27 cellular contexts compared by ENCODE assay signal in genomic region chr2:160300203-160300602, GRCh38.
A peak's percentile ranks its signal among the peaks of the same experiment; 100 is the strongest.
DNase-seq lines count a peak whose midpoint lies in the region; ATAC-seq, FAIRE-seq and TF ChIP-seq lines count a peak whose summit lies in the region.
"Had no signal": no experiment of that assay in that cellular context is flagged by ENCODE, and none has a peak within 500 bp of the region (broad histone marks: within the 10 kb centered on the region; RNA-seq: fewer than 3 reads in every experiment).

No MANE protein-coding gene starts in this region.

- H3K27me3 Mint-ChIP-seq in activated CD4-positive, alpha-beta T cell treated with anti-CD3 and anti-CD28 coated beads, Interleukin-2, amount 10 ng/mL, durations not matched to agents 24 days and 14 days = no peaks in the 10 kb centered on the region
- H3K27me3 Mint-ChIP-seq in CD4-positive, alpha-beta T cell = no peaks in the 10 kb centered on the region
- no peaks in the 10 kb centered on the region for H3K27me3 Mint-ChIP-seq in WTC11 (ENCODE audit: low read depth)
- H3K27me3 Mint-ChIP-seq: B cell; stimulated activated memory B cell treated with anti-CD40 and anti-IgM and Interleukin-4, amounts not matched to agents 10 μg/mL and 1 μg/mL and 100 μg/mL, for 72 hours had no signal

- no peak overlapping the region for H3K4me3 ChIP-seq in endothelial cell of umbilical vein (replicated peaks in 1 of 3; ENCODE audit: insufficient read depth in 1 of 3, low read depth in 1 of 3, low read length in 3 of 3)
- H3K4me3 ChIP-seq: dorsolateral prefrontal cortex, skin epidermis, uterus had no signal

- no peak overlapping the region for H2AFZ ChIP-seq in endothelial cell of umbilical vein (ENCODE audit: low read depth, low read length)

- BruUV-seq in endothelial cell of umbilical vein (replicated peaks; lab: Mats Ljungman, UMichigan) = no TSS peak

- peaks cover 31% of the 10 kb centered on the region for H3K4me1 ChIP-seq in endothelial cell of umbilical vein (ENCODE audit: control insufficient read depth, extremely low read depth, insufficient read depth, low read length)

- dilution Hi-C loops in endothelial cell of umbilical vein (cut with MboI; ENCODE audit: extremely low pct_ligation_motif_present, low sequenced_read_pairs) = no loop called here

- H3K9me3 ChIP-seq in CD4-positive, alpha-beta T cell (ENCODE audit: control insufficient read depth, low read length) = no peaks in the 10 kb centered on the region
- no peaks in the 10 kb centered on the region for H3K9me3 ChIP-seq in endothelial cell of umbilical vein (replicated peaks; ENCODE audit: control insufficient read depth, insufficient read depth, low read length)
- H3K9me3 ChIP-seq: neutrophil, uterus had no signal

- intact Hi-C loops in activated CD4-positive, alpha-beta T cell treated with anti-CD3 and anti-CD28 coated beads, Interleukin-2, amount 10 ng/mL, durations not matched to agents 24 days and 14 days (cut with micrococcal nuclease) = loop anchor here (2.0 to 10.0 kb wide), 3 partner anchors 21 to 865 kb away; partner anchors contain the start of gene TANK
- intact Hi-C loops in CD4-positive, alpha-beta T cell (cut with DNase I, micrococcal nuclease) = no loop called here
- intact Hi-C loops in endothelial cell of umbilical vein (cut with micrococcal nuclease) = no loop called here

- POLR2A ChIA-PET in CD4-positive, alpha-beta T cell (lab: Charles Lee) = no interaction called here
- POLR2A ChIA-PET in WTC11 (lab: Charles Lee) (no interaction called here), endothelial cell of umbilical vein (lab: Charles Lee) (no interaction called here)

- H3K36me3 ChIP-seq in endothelial cell of umbilical vein (ENCODE audit: control insufficient read depth in 2 of 2, extremely low read depth in 1 of 2, insufficient read depth in 2 of 2, low read length in 2 of 2) = peaks cover 11 to 17% of the 10 kb centered on the region in 2 experiments
- H3K36me3 ChIP-seq: uterus had no signal

- H3K4me2 ChIP-seq in endothelial cell of umbilical vein (ENCODE audit: insufficient read depth, low read length) = no peak overlapping the region

- H3K9ac ChIP-seq in endothelial cell of umbilical vein (replicated peaks; ENCODE audit: extremely low read depth, insufficient read depth, low read length) = no peak overlapping the region

- no peak for DNase-seq in activated CD4-positive, alpha-beta T cell treated with anti-CD3 and anti-CD28 coated beads, Interleukin-2, amount 10 ng/mL, durations not matched to agents 24 days and 14 days
- no peak for DNase-seq in activated CD4-positive, alpha-beta T cell treated with anti-CD3 and anti-CD28 coated beads for 48 hours
- no peak for DNase-seq in CD4-positive, alpha-beta T cell
- DNase-seq in WTC11 (ENCODE audit: low spot score) (no peak), endothelial cell of umbilical vein (ENCODE audit: low read depth, low spot score) (no peak), activated gamma-delta T cell treated with Interleukin-2 at 50 U/mL for 16 hours (no peak), NCI-H2081 treated with DMSO at 0.1 percent for 48 hours (lab: John Stamatoyannopoulos, UW) (no peak)
- DNase-seq in stimulated activated CD4-positive, alpha-beta T cell treated with anti-CD3 and anti-CD28 coated beads, Interleukin-4, amount 100 ng/mL, for 1 hour = no peak
- DNase-seq: activated CD4-positive, alpha-beta T cell treated with anti-CD3 and anti-CD28 coated beads for 1 hour; activated CD8-positive, alpha-beta memory T cell treated with anti-CD3 and anti-CD28 coated beads, Interleukin-2, amount 50 U/mL, for 4 hours; activated gamma-delta T cell; aorta; central memory CD4-positive, alpha-beta T cell; DMS79; dorsolateral prefrontal cortex; head of caudate nucleus; left cardiac atrium; mammary epithelial cell; NCI-H1105 treated with DMSO at 0.1 percent for 48 hours; NCI-H2029; NCI-H446; uterus had no signal

- TF ChIP-seq POLR2A in endothelial cell of umbilical vein (IDR thresholded peaks at IDR 0.05; ENCODE audit: low read depth, low read length) = no peak

- H3K9me1 ChIP-seq in endothelial cell of umbilical vein (replicated peaks; ENCODE audit: control insufficient read depth, extremely low read depth, insufficient read depth, low read length) = no peaks in the 10 kb centered on the region

- peak overlapping the region; percentile 45 for H3K27ac Mint-ChIP-seq in activated CD4-positive, alpha-beta T cell treated with anti-CD3 and anti-CD28 coated beads, Interleukin-2, amount 10 ng/mL, durations not matched to agents 24 days and 14 days
- peak overlapping the region; percentile 48 for H3K27ac Mint-ChIP-seq in CD4-positive, alpha-beta T cell
- peak overlapping the region; percentile 17; the same call in 1 of the 2 replicates for H3K27ac Mint-ChIP-seq in WTC11
- H3K27ac Mint-ChIP-seq: B cell; stimulated activated memory B cell treated with anti-CD40 and anti-IgM and Interleukin-4, amounts not matched to agents 10 μg/mL and 1 μg/mL and 100 μg/mL, for 72 hours had no signal

- peaks cover 52% of the 10 kb centered on the region for H3K4me1 Mint-ChIP-seq in activated CD4-positive, alpha-beta T cell treated with anti-CD3 and anti-CD28 coated beads, Interleukin-2, amount 10 ng/mL, durations not matched to agents 24 days and 14 days
- peaks cover 59% of the 10 kb centered on the region for H3K4me1 Mint-ChIP-seq in CD4-positive, alpha-beta T cell (ENCODE audit: low read depth)
- H3K4me1 Mint-ChIP-seq in WTC11 = peaks cover 14% of the 10 kb centered on the region
- H3K4me1 Mint-ChIP-seq: B cell; stimulated activated memory B cell treated with anti-CD40 and anti-IgM and Interleukin-4, amounts not matched to agents 10 μg/mL and 1 μg/mL and 100 μg/mL, for 72 hours had no signal

- H3K4me3 Mint-ChIP-seq in activated CD4-positive, alpha-beta T cell treated with anti-CD3 and anti-CD28 coated beads, Interleukin-2, amount 10 ng/mL, durations not matched to agents 24 days and 14 days = no peak overlapping the region
- H3K4me3 Mint-ChIP-seq in CD4-positive, alpha-beta T cell = no peak overlapping the region
- no peak overlapping the region for H3K4me3 Mint-ChIP-seq in WTC11
- H3K4me3 Mint-ChIP-seq: B cell; stimulated activated memory B cell treated with anti-CD40 and anti-IgM and Interleukin-4, amounts not matched to agents 10 μg/mL and 1 μg/mL and 100 μg/mL, for 72 hours had no signal

- no peak for FAIRE-seq in endothelial cell of umbilical vein (lab: Jason Lieb, UNC)
- FAIRE-seq: A204.1 had no signal

- no peaks in the 10 kb centered on the region for H3K27me3 ChIP-seq in CD4-positive, alpha-beta T cell (ENCODE audit: control insufficient read depth, insufficient read depth, low read length)
- H3K27me3 ChIP-seq in endothelial cell of umbilical vein (ENCODE audit: control insufficient read depth in 2 of 2, insufficient read depth in 2 of 2, low read length in 2 of 2) = no peaks in the 10 kb centered on the region
- H3K27me3 ChIP-seq: dorsolateral prefrontal cortex, neutrophil, uterus had no signal

- H3K36me3 Mint-ChIP-seq in activated CD4-positive, alpha-beta T cell treated with anti-CD3 and anti-CD28 coated beads, Interleukin-2, amount 10 ng/mL, durations not matched to agents 24 days and 14 days (ENCODE audit: low read depth) = peaks cover 65% of the 10 kb centered on the region
- H3K36me3 Mint-ChIP-seq in CD4-positive, alpha-beta T cell (ENCODE audit: low read depth) = peaks cover 90% of the 10 kb centered on the region
- H3K36me3 Mint-ChIP-seq in WTC11 = peaks cover 37% of the 10 kb centered on the region

- TF ChIP-seq CTCF in CD4-positive, alpha-beta T cell (IDR thresholded peaks at IDR 0.05) = no peak
- TF ChIP-seq CTCF in WTC11 (IDR thresholded peaks at IDR 0.05) = no peak
- no peak for TF ChIP-seq CTCF in endothelial cell of umbilical vein (IDR thresholded peaks at IDR 0.05; ENCODE audit: extremely low read depth in 1 of 2, insufficient read depth in 1 of 2, low read depth in 1 of 2, low read length in 2 of 2)

- CTCF ChIA-PET in CD4-positive, alpha-beta T cell (lab: Charles Lee) = interaction anchor here (1.2 kb wide), 1 partner anchor 24 kb away, joined by 3 read pairs; no protein-coding TSS in a partner anchor
- CTCF ChIA-PET in WTC11 (lab: Charles Lee) (interaction anchor here (1.2 kb wide), 1 partner anchor 48 kb away, joined by 4 read pairs; no protein-coding TSS in a partner anchor), endothelial cell of umbilical vein (lab: Charles Lee) (interaction anchor here (1.0 to 2.2 kb wide), 7 partner anchors 9 to 120 kb away, joined by 3 to 10 read pairs (median 4); no protein-coding TSS in a partner anchor)

- ATAC-seq in CD4-positive, alpha-beta T cell (ENCODE audit: poor library complexity) = no peak
- ATAC-seq in WTC11 = no peak
- ATAC-seq: stimulated activated memory B cell treated with anti-CD40 and anti-IgM and Interleukin-4, amounts not matched to agents 10 μg/mL and 1 μg/mL and 100 μg/mL, for 72 hours had no signal

- no peak overlapping the region for H3K27ac ChIP-seq in CD4-positive, alpha-beta T cell (ENCODE audit: low read depth, low read length)
- peak overlapping the region; percentile 65 for H3K27ac ChIP-seq in endothelial cell of umbilical vein (ENCODE audit: insufficient read depth, low read depth, low read length)
- H3K27ac ChIP-seq: dorsolateral prefrontal cortex, neutrophil, uterus had no signal

- peaks cover 38% of the 10 kb centered on the region for H3K79me2 ChIP-seq in endothelial cell of umbilical vein (ENCODE audit: control insufficient read depth, insufficient read depth, low read length)

- no peaks in the 10 kb centered on the region for H4K20me1 ChIP-seq in endothelial cell of umbilical vein (replicated peaks; ENCODE audit: control insufficient read depth, extremely low read depth, insufficient read depth, low read length)

- H3K9me3 Mint-ChIP-seq in activated CD4-positive, alpha-beta T cell treated with anti-CD3 and anti-CD28 coated beads, Interleukin-2, amount 10 ng/mL, durations not matched to agents 24 days and 14 days = no peaks in the 10 kb centered on the region
- H3K9me3 Mint-ChIP-seq in CD4-positive, alpha-beta T cell = no peaks in the 10 kb centered on the region
- H3K9me3 Mint-ChIP-seq in WTC11 = no peaks in the 10 kb centered on the region
- H3K9me3 Mint-ChIP-seq: stimulated activated memory B cell treated with anti-CD40 and anti-IgM and Interleukin-4, amounts not matched to agents 10 μg/mL and 1 μg/mL and 100 μg/mL, for 72 hours had no signal

TF ChIP-seq in WTC11, 78 proteins besides CTCF, POLR2A, EP300 and RAD21 (continues in another document):
- no peak for TF ChIP-seq SMAD3 (CRISPR knock-in tag; IDR thresholded peaks at IDR 0.05; ENCODE audit: borderline replicate concordance)

TF ChIP-seq in endothelial cell of umbilical vein, 7 proteins besides CTCF, POLR2A, EP300 and RAD21 (continues in another document):
- no peak for TF ChIP-seq MYC (IDR thresholded peaks at IDR 0.05; ENCODE audit: low read depth, low read length)
- no peak for TF ChIP-seq POLR2AphosphoS5 (IDR thresholded peaks at IDR 0.05; ENCODE audit: insufficient read depth, low read depth, low read length)
- no peak for TF ChIP-seq FOS (IDR thresholded peaks at IDR 0.05; ENCODE audit: borderline replicate concordance, insufficient read depth, low read length)
- TF ChIP-seq EZH2 (IDR thresholded peaks at IDR 0.05; ENCODE audit: borderline replicate concordance, low read depth, low read length, severe bottlenecking) = no peak
- no peak for TF ChIP-seq GATA2 (IDR thresholded peaks at IDR 0.05; ENCODE audit: insufficient read depth, insufficient read length, low read depth, low read length)
